In the genomic region with DNA sequence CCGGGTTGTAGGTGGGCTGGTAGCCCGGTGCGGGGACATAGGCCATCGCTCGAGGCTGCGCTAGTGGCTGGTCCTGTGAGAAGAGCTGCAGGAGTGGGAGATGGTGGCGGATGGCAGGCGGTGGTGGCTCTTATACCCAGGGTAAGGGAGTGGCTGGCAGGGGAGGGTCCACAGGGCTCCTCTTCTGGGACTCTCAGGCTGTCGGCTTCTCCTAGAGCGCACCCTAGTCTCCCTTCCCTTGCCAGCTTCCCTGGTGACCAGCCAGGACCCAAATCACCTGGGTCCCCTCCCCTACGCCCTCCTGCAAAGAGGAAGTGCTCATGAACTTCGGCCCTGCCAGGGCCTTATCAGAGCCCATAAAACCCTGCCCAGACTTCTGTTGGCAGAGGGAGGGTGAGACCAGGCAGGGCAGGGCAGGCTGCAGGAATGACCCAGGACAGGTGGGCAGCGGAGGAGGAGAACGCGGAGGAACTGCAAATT, we compare ENCODE assay signal across 15 cellular contexts. TPM values are rescaled to one million over a fixed set of nuclear protein-coding genes. Genes with fewer than 3 reads are reported as not detected.
DNase-seq lines count a peak whose midpoint lies in the region; ATAC-seq, FAIRE-seq and TF ChIP-seq lines count a peak whose summit lies in the region.
"Had no signal": no experiment of that assay in that cellular context is flagged by ENCODE, and none has a peak within 500 bp of the region (broad histone marks: within the 10 kb centered on the region; RNA-seq: fewer than 3 reads in every experiment).

A gene with protein sequence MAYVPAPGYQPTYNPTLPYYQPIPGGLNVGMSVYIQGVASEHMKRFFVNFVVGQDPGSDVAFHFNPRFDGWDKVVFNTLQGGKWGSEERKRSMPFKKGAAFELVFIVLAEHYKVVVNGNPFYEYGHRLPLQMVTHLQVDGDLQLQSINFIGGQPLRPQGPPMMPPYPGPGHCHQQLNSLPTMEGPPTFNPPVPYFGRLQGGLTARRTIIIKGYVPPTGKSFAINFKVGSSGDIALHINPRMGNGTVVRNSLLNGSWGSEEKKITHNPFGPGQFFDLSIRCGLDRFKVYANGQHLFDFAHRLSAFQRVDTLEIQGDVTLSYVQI (minus strand): TSS at position 105 of the 480 bp plus-strand sequence. CDS start 59 bp downstream, at position 46.

- H2AFZ ChIP-seq in OCI-LY7 (ENCODE audit: low read length), result no peak within 1 kb of the TSS

- H3K27ac Mint-ChIP-seq in CD4-positive, alpha-beta T cell, result no peak within 1 kb of the TSS

- FAIRE-seq in small intestine (lab: Jason Lieb, UNC), result no peak
- FAIRE-seq: astrocyte, GM12878, HTR-8/SVneo had no signal

- TF ChIP-seq CTCF in VCaP (conservative IDR thresholded peaks at IDR 0.05) (no peak), right lobe of liver (IDR thresholded peaks at IDR 0.05) (peak in 2 of 4 donors; percentile 23 to 30), OCI-LY7 (conservative IDR thresholded peaks at IDR 0.05; ENCODE audit: low read length) (no peak)
- no peak for TF ChIP-seq CTCF in CD4-positive, alpha-beta T cell (IDR thresholded peaks at IDR 0.05)

- CTCF ChIA-PET in HEK293T (lab: Yijun Ruan, JAX) (no interaction called here), OCI-LY7 (lab: Charles Lee; ENCODE audit: unreplicated experiment) (no interaction called here)
- CTCF ChIA-PET in CD4-positive, alpha-beta T cell (lab: Charles Lee), result no interaction called here

- 20% methylated on average over 4 of the region's 15 CpGs for WGBS in right lobe of liver (ENCODE audit: insufficient coverage, low coverage, low lambda C conversion rate, missing lambda C conversion rate)
- 14 to 63% (median 43%) methylated on average over 15 of the region's 15 CpGs for WGBS in small intestine, 3 donors

- TF ChIP-seq POLR2A in right lobe of liver (IDR thresholded peaks at IDR 0.05), result peak; percentile 86

- POLR2A ChIA-PET in HEK293T (lab: Yijun Ruan, JAX) (no interaction called here), OCI-LY7 (lab: Charles Lee) (no interaction called here)
- POLR2A ChIA-PET in CD4-positive, alpha-beta T cell (lab: Charles Lee), result no interaction called here

- H4K20me1 ChIP-seq in OCI-LY7 (ENCODE audit: insufficient read depth, low read length), result no peaks in the 10 kb centered on the region

- no peaks in the 10 kb centered on the region for H3K9me2 ChIP-seq in OCI-LY7 (ENCODE audit: insufficient read depth, low read length)

- no peaks in the 10 kb centered on the region for H3K9me3 Mint-ChIP-seq in CD4-positive, alpha-beta T cell

- H3K4me3 ChIP-seq in right lobe of liver (peak within 1 kb of the TSS; percentile 4 to 42 (median 37)), small intestine (ENCODE audit: low read depth in 1 of 2, low read length in 2 of 2) (peak within 1 kb of the TSS; percentile 41 to 89), OCI-LY7 (ENCODE audit: low read depth, low read length, poor library complexity, severe bottlenecking) (no peak within 1 kb of the TSS)
- H3K4me3 ChIP-seq: GM12878 had no signal

- H3K36me3 ChIP-seq in right lobe of liver (peaks cover 0 to 29% (median 13%) of the 10 kb centered on the region in 4 donors), small intestine (ENCODE audit: control insufficient read depth in 2 of 2, insufficient read depth in 2 of 2, low read length in 2 of 2) (peaks cover 0 to 10% of the 10 kb centered on the region in 2 donors), OCI-LY7 (ENCODE audit: insufficient read depth, low read length) (0 out of 2 replicates have a peak, but pooled peaks cover 9% of the 10 kb centered on the region)

- H3K4me1 Mint-ChIP-seq in CD4-positive, alpha-beta T cell (ENCODE audit: low read depth), result no peaks in the 10 kb centered on the region

- peaks cover 24% of the 10 kb centered on the region for H3K36me3 Mint-ChIP-seq in CD4-positive, alpha-beta T cell (ENCODE audit: low read depth)

- H3K27me3 ChIP-seq in right lobe of liver (no peaks in the 10 kb centered on the region), small intestine (ENCODE audit: control insufficient read depth in 2 of 2, insufficient read depth in 2 of 2, low read length in 2 of 2) (no peaks in the 10 kb centered on the region)
- H3K27me3 ChIP-seq in CD4-positive, alpha-beta T cell (ENCODE audit: control insufficient read depth, insufficient read depth, low read length), result no peaks in the 10 kb centered on the region
- H3K27me3 ChIP-seq: tibial nerve had no signal

- no peak within 1 kb of the TSS for H3K4me2 ChIP-seq in OCI-LY7 (ENCODE audit: low read length)

- no TSS peak for BruUV-seq in OCI-LY7 (replicated peaks; lab: Mats Ljungman, UMichigan)

- H3K9me3 ChIP-seq in right lobe of liver (no peaks in the 10 kb centered on the region), small intestine (ENCODE audit: control insufficient read depth, low read depth) (no peaks in the 10 kb centered on the region), OCI-LY7 (ENCODE audit: low read length) (no peaks in the 10 kb centered on the region)
- no peaks in the 10 kb centered on the region for H3K9me3 ChIP-seq in CD4-positive, alpha-beta T cell (ENCODE audit: control insufficient read depth, low read length)
- H3K9me3 ChIP-seq: tibial nerve had no signal

- intact Hi-C loops in right lobe of liver (cut with DNase I) (loop anchor here in 1 of 2 donors (10.0 kb wide), 1 partner anchor 88 kb away; no protein-coding TSS in a partner anchor), OCI-LY7 (cut with micrococcal nuclease; ENCODE audit: unreplicated experiment) (no loop called here)
- intact Hi-C loops in CD4-positive, alpha-beta T cell (cut with DNase I, micrococcal nuclease), result no loop called here

- H3K27ac ChIP-seq in VCaP (peak within 1 kb of the TSS; percentile 40; the same call in 1 of the 2 replicates), right lobe of liver (peak within 1 kb of the TSS; percentile 24 to 38 (median 29)), small intestine (ENCODE audit: low read depth in 1 of 2, low read length in 1 of 2) (peak within 1 kb of the TSS; percentile 92 to 93), OCI-LY7 (ENCODE audit: low read depth, low read length, poor library complexity, severe bottlenecking) (no peak within 1 kb of the TSS)
- no peak within 1 kb of the TSS for H3K27ac ChIP-seq in CD4-positive, alpha-beta T cell (ENCODE audit: low read depth, low read length)

- no peak within 1 kb of the TSS for H3K4me3 Mint-ChIP-seq in CD4-positive, alpha-beta T cell

- H3K27me3 Mint-ChIP-seq in CD4-positive, alpha-beta T cell, result no peaks in the 10 kb centered on the region

- DNase-seq in HEK293T (ENCODE audit: extremely low spot score) (peak; percentile 3), right lobe of liver (peak; percentile 89 to 95 (median 91)), small intestine (peak; percentile 100), OCI-LY7 (ENCODE audit: low spot score) (no peak)
- DNase-seq in stimulated activated CD4-positive, alpha-beta T cell treated with anti-CD3 and anti-CD28 coated beads, Interleukin-4, amount 100 ng/mL, for 1 hour, result no peak
- DNase-seq in CD4-positive, alpha-beta T cell, result no peak
- DNase-seq: midbrain, MV-4-11, T-helper 9 cell had no signal

- no peaks in the 10 kb centered on the region for H3K79me2 ChIP-seq in OCI-LY7 (ENCODE audit: insufficient read depth, low read depth, low read length)

- peaks cover 0 to 14% (median 4%) of the 10 kb centered on the region in 4 donors for H3K4me1 ChIP-seq in right lobe of liver
- peaks cover 3 to 10% of the 10 kb centered on the region in 2 donors for H3K4me1 ChIP-seq in small intestine (ENCODE audit: control insufficient read depth in 2 of 2, insufficient read depth in 1 of 2, low read depth in 1 of 2, low read length in 1 of 2)
- H3K4me1 ChIP-seq in OCI-LY7 (ENCODE audit: insufficient read depth, low read length, poor library complexity, severe bottlenecking), result no peaks in the 10 kb centered on the region
- H3K4me1 ChIP-seq: tibial nerve had no signal

- peak; percentile 92 to 97 (median 94) for ATAC-seq in right lobe of liver
- ATAC-seq in CD4-positive, alpha-beta T cell (ENCODE audit: poor library complexity), result no peak
- ATAC-seq: GM12878 had no signal

TF ChIP-seq in HEK293T, 16 proteins besides CTCF, POLR2A, EP300 and RAD21:
- TF ChIP-seq FOXK2 (IDR thresholded peaks at IDR 0.05) (no peak), CTBP1 (IDR thresholded peaks at IDR 0.05; ENCODE audit: borderline replicate concordance) (no peak), ARNT (IDR thresholded peaks at IDR 0.05) (no peak), SUZ12 (IDR thresholded peaks at IDR 0.05) (no peak), L3MBTL2 (conservative IDR thresholded peaks at IDR 0.05) (no peak), TARDBP (IDR thresholded peaks at IDR 0.05) (no peak), SP1 (IDR thresholded peaks at IDR 0.05) (no peak), BHLHE40 (IDR thresholded peaks at IDR 0.05; ENCODE audit: borderline replicate concordance) (no peak)
TF ChIP-seq in HEK293T: peak in this region for 0.

RNA-seq across cellular contexts. Expression of the gene that starts here (rescaled TPM):
- total RNA-seq in right lobe of liver (100 to 1,000 TPM in 5 of 6 experiments, 10 to 100 TPM in 1; 21.0 to 376 (median 186) TPM), OCI-LY7 (2022) (1.1 and 1.3 TPM in 2 replicates)
- polyA plus RNA-seq in small intestine, result 1,000 to 10,000 TPM; 1,250 to 3,807 (median 3,710) TPM
- 1 to 10 TPM; 2.3 to 3.1 TPM for total RNA-seq in CD4-positive, alpha-beta T cell
- total RNA-seq in OCI-LY7 (2014; rRNA removed; shearing (Covaris generic)), result 0.70 and 1.0 TPM in 2 replicates
- total RNA-seq: renal cortical epithelial cell had no signal

Comparison
In these comparisons a context has a peak if more than half of its experiments do, and no peak if none do; other contexts are left out.
1. RNA of the gene that starts here (total RNA-seq): 21.0 to 376 TPM in right lobe of liver; 2.3 to 3.1 TPM in CD4-positive, alpha-beta T cell and 0.70 to 1.3 TPM in OCI-LY7; every median in the first group is over 4 times any median in the second.
2. DNase-seq: peak in HEK293T (single experiment), right lobe of liver (3 of 3) and small intestine (single experiment); none in stimulated activated CD4-positive, alpha-beta T cell treated with anti-CD3 and anti-CD28 coated beads, Interleukin-4, amount 100 ng/mL, for 1 hour (single experiment), CD4-positive, alpha-beta T cell (0 of 10) and OCI-LY7 (single experiment).
3. H3K27ac ChIP-seq: peak in VCaP (single experiment), right lobe of liver (3 of 3) and small intestine (2 of 2); none in CD4-positive, alpha-beta T cell (single experiment) and OCI-LY7 (single experiment).